17 cellular contexts compared by ENCODE assay signal in genomic region chr5:7764452-7764851, GRCh38.
"Had no signal": no experiment of that assay in that cellular context is flagged by ENCODE, and none has a peak within 500 bp of the region (broad histone marks: within the 10 kb centered on the region; RNA-seq: fewer than 3 reads in every experiment).

No MANE protein-coding gene starts in this region.

- H3K4me3 ChIP-seq: lung, pancreas, right atrium auricular region, sigmoid colon, skin epidermis, spleen, thyroid gland had no signal

- H3K27me3 ChIP-seq: right atrium auricular region, sigmoid colon, thyroid gland had no signal

- H3K36me3 ChIP-seq: neutrophil, pancreas, right atrium auricular region, sigmoid colon, spleen, thyroid gland had no signal

- H3K27ac ChIP-seq: neutrophil, pancreas, right atrium auricular region, sigmoid colon, skin epidermis, spleen, thyroid gland had no signal

- H3K27ac Mint-ChIP-seq: memory B cell; natural killer cell; stimulated activated memory B cell treated with anti-CD40 and anti-IgM and Interleukin-4, amounts not matched to agents 10 μg/mL and 1 μg/mL and 100 μg/mL, for 72 hours; stimulated activated naive CD8-positive, alpha-beta T cell treated with anti-CD3 and anti-CD28 coated beads, Interleukin-15, Interleukin-2, amounts not matched to agents 100 ng/mL and 50 ng/mL, for 24 hours had no signal

- H3K4me1 ChIP-seq: pancreas, right atrium auricular region, sigmoid colon, spleen, thyroid gland had no signal

- H3K9me3 Mint-ChIP-seq: memory B cell; natural killer cell; neural crest cell; stimulated activated naive CD8-positive, alpha-beta T cell treated with anti-CD3 and anti-CD28 coated beads, Interleukin-15, Interleukin-2, amounts not matched to agents 100 ng/mL and 50 ng/mL, for 24 hours had no signal

- ATAC-seq: left lobe of liver; natural killer cell; stimulated activated memory B cell treated with anti-CD40 and anti-IgM and Interleukin-4, amounts not matched to agents 10 μg/mL and 1 μg/mL and 100 μg/mL, for 72 hours had no signal

- H3K36me3 Mint-ChIP-seq: memory B cell; natural killer cell; stimulated activated memory B cell treated with anti-CD40 and anti-IgM and Interleukin-4, amounts not matched to agents 10 μg/mL and 1 μg/mL and 100 μg/mL, for 72 hours had no signal

- H3K4me1 Mint-ChIP-seq: memory B cell; natural killer cell; neural crest cell; stimulated activated memory B cell treated with anti-CD40 and anti-IgM and Interleukin-4, amounts not matched to agents 10 μg/mL and 1 μg/mL and 100 μg/mL, for 72 hours had no signal

- H3K9me3 ChIP-seq: neutrophil, pancreas, right atrium auricular region, sigmoid colon, spleen, thyroid gland had no signal

- DNase-seq: cortex of kidney; effector CD4-positive, alpha-beta T cell; natural killer cell; pancreas; sigmoid colon; spleen; stimulated activated CD4-positive, alpha-beta T cell treated with anti-CD3 and anti-CD28 coated beads, Interleukin-4, amount 100 ng/mL, for 4 hours; thyroid gland had no signal

- H3K4me3 Mint-ChIP-seq: memory B cell; natural killer cell; neural crest cell; stimulated activated memory B cell treated with anti-CD40 and anti-IgM and Interleukin-4, amounts not matched to agents 10 μg/mL and 1 μg/mL and 100 μg/mL, for 72 hours; stimulated activated naive CD8-positive, alpha-beta T cell treated with anti-CD3 and anti-CD28 coated beads, Interleukin-15, Interleukin-2, amounts not matched to agents 100 ng/mL and 50 ng/mL, for 24 hours had no signal
